In genomic region chr4:39641451-39641850, GRCh38 we compare ENCODE assay signal across 2 cellular contexts.
TF ChIP-seq lines count a peak whose summit lies in the region.

No MANE protein-coding gene starts in this region.

TF ChIP-seq in GM23338, 12 proteins besides CTCF, POLR2A, EP300 and RAD21:
- TF ChIP-seq EZH2phosphoT487 (IDR thresholded peaks at IDR 0.05; ENCODE audit: unreplicated experiment) (no peak), ZNF114 (CRISPR knock-in tag; IDR thresholded peaks at IDR 0.05) (no peak), STAT1 (IDR thresholded peaks at IDR 0.05; ENCODE audit: unreplicated experiment) (no peak), ZNF462 (CRISPR knock-in tag; IDR thresholded peaks at IDR 0.05) (no peak), ETS1 (IDR thresholded peaks at IDR 0.05) (no peak), ZNF331 (CRISPR knock-in tag; IDR thresholded peaks at IDR 0.05; ENCODE audit: low read depth) (no peak)
TF ChIP-seq in GM23338: peak in this region for 0.

TF ChIP-seq in H1, 55 proteins besides CTCF, POLR2A, EP300 and RAD21:
- TF ChIP-seq CBX8 (IDR thresholded peaks at IDR 0.05; ENCODE audit: borderline replicate concordance, low read depth, low read length) (no peak), MAFK (IDR thresholded peaks at IDR 0.05; ENCODE audit: low read depth, low read length) (no peak), CHD2 (IDR thresholded peaks at IDR 0.05; ENCODE audit: low read length) (no peak), JUN (IDR thresholded peaks at IDR 0.05; ENCODE audit: low read depth, low read length) (no peak), KDM1A (IDR thresholded peaks at IDR 0.05; ENCODE audit: borderline replicate concordance, low read length) (no peak), ATF2 (IDR thresholded peaks at IDR 0.05; ENCODE audit: low read length) (no peak), JUND (IDR thresholded peaks at IDR 0.05; ENCODE audit: low read length) (no peak), NANOG (IDR thresholded peaks at IDR 0.05; ENCODE audit: insufficient read depth, low read depth, low read length, poor library complexity, severe bottlenecking) (no peak)
- TF ChIP-seq, protein P1, sequence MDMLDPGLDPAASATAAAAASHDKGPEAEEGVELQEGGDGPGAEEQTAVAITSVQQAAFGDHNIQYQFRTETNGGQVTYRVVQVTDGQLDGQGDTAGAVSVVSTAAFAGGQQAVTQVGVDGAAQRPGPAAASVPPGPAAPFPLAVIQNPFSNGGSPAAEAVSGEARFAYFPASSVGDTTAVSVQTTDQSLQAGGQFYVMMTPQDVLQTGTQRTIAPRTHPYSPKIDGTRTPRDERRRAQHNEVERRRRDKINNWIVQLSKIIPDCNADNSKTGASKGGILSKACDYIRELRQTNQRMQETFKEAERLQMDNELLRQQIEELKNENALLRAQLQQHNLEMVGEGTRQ (IDR thresholded peaks at IDR 0.05; ENCODE audit: low read length): no peak
TF ChIP-seq in H1: peak in this region for 0.
